Comparison of ENCODE assay signal across 15 cellular contexts in genomic region chr14:21428930-21429329, GRCh38. TPM values are rescaled to one million over a fixed set of nuclear protein-coding genes. Genes with fewer than 3 reads are reported as not detected.
DNase-seq lines count a peak whose midpoint lies in the region; ATAC-seq and TF ChIP-seq lines count a peak whose summit lies in the region.
"Had no signal": no experiment of that assay in that cellular context is flagged by ENCODE, and none has a peak within 500 bp of the region (broad histone marks: within the 10 kb centered on the region; RNA-seq: fewer than 3 reads in every experiment).

No MANE protein-coding gene starts in this region.

- no peak for TF ChIP-seq CTCF in SK-N-SH (IDR thresholded peaks at IDR 0.05)
- TF ChIP-seq CTCF in psoas muscle (IDR thresholded peaks at IDR 0.05) = no peak
- no peak for TF ChIP-seq CTCF in GM13976 (IDR thresholded peaks at IDR 0.05; ENCODE audit: borderline replicate concordance, control extremely low read depth, extremely low read depth, insufficient read depth, missing control alignments)

- H3K27ac ChIP-seq in SK-N-SH (ENCODE audit: low read depth in 2 of 2, low read length in 1 of 2) (no peak overlapping the region), psoas muscle (no peak overlapping the region)
- H3K27ac ChIP-seq: ascending aorta, left lung, SJCRH30 had no signal

- no peaks in the 10 kb centered on the region for H3K27me3 ChIP-seq in SK-N-SH (ENCODE audit: insufficient read depth)
- no peaks in the 10 kb centered on the region for H3K27me3 ChIP-seq in psoas muscle (ENCODE audit: insufficient read depth in 3 of 3, low read length in 2 of 3)
- H3K27me3 ChIP-seq: ascending aorta, left lung, SJCRH30 had no signal

- intact Hi-C loops in psoas muscle (cut with DNase I) = no loop called here

- CTCF ChIA-PET in SK-N-SH (lab: Yijun Ruan, JAX) = no interaction called here

- H3K4me1 ChIP-seq in SK-N-SH (ENCODE audit: control insufficient read depth in 1 of 2, insufficient read depth in 2 of 2, low read depth in 1 of 2, low read length in 1 of 2) = no peaks in the 10 kb centered on the region
- H3K4me1 ChIP-seq in psoas muscle = peaks cover 6% of the 10 kb centered on the region
- H3K4me1 ChIP-seq: ascending aorta, left lung, SJCRH30 had no signal

- DNase-seq in SK-N-SH = no peak
- DNase-seq in NCI-H2107 (lab: John Stamatoyannopoulos, UW) = peak; percentile 94
- DNase-seq in fibroblast of gingiva (ENCODE audit: low read depth) = peak; percentile 3
- peak; percentile 45 to 56 for DNase-seq in psoas muscle
- no peak for DNase-seq in stimulated activated CD4-positive, alpha-beta T cell treated with anti-CD3 and anti-CD28 coated beads, Interleukin-4, amount 100 ng/mL, for 24 hours
- DNase-seq in GM13976 (ENCODE audit: low spot score) = no peak
- DNase-seq in NCI-H524 treated with DMSO at 0.1 percent for 48 hours (lab: John Stamatoyannopoulos, UW) = no peak
- DNase-seq: 8988T; left lung; naive thymus-derived CD4-positive, alpha-beta T cell; NCI-H146; SJCRH30; stimulated activated CD4-positive, alpha-beta T cell treated with anti-CD3 and anti-CD28 coated beads, Interleukin-15, amount 100 ng/mL, for 24 hours had no signal

- ATAC-seq in SK-N-SH treated with all-trans-retinoic acid at 6 μM for 48 hours = no peak
- peak; percentile 88 to 96 (median 88) for ATAC-seq in psoas muscle
- ATAC-seq: left lung; naive thymus-derived CD4-positive, alpha-beta T cell had no signal

- no peak for TF ChIP-seq EP300 in SK-N-SH (IDR thresholded peaks at IDR 0.05; ENCODE audit: borderline replicate concordance in 1 of 2, low read depth in 1 of 2, low read length in 1 of 2)

- POLR2A ChIA-PET in SK-N-SH (lab: Yijun Ruan, JAX) = no interaction called here

- no peak for TF ChIP-seq RAD21 in SK-N-SH (IDR thresholded peaks at IDR 0.05; ENCODE audit: low read length)

- H3K36me3 ChIP-seq in SK-N-SH (replicated peaks in 1 of 2; ENCODE audit: control insufficient read depth in 1 of 2, insufficient read depth in 2 of 2, low read length in 1 of 2) (peaks cover 45 to 74% of the 10 kb centered on the region in 2 experiments), psoas muscle (ENCODE audit: insufficient read depth in 1 of 2, low read depth in 1 of 2) (peaks cover 5 to 78% of the 10 kb centered on the region in 2 donors)

- no peaks in the 10 kb centered on the region for H3K9me2 ChIP-seq in SK-N-SH

- H3F3A ChIP-seq in SK-N-SH (replicated peaks; ENCODE audit: insufficient read depth) = no peaks in the 10 kb centered on the region

- H3K9me3 ChIP-seq in SK-N-SH = no peaks in the 10 kb centered on the region
- H3K9me3 ChIP-seq in psoas muscle = no peaks in the 10 kb centered on the region
- H3K9me3 ChIP-seq: ascending aorta, left lung, SJCRH30 had no signal

- H3K9ac ChIP-seq in SK-N-SH = no peak overlapping the region

- no peak overlapping the region for H2AFZ ChIP-seq in SK-N-SH (ENCODE audit: low read depth)

- no peak overlapping the region for H3K4me2 ChIP-seq in SK-N-SH

- in situ Hi-C loops in GM13976 (cut with MboI; ENCODE audit: low sequenced_read_pairs, unreplicated experiment) = no loop called here

- H3K4me3 ChIP-seq in SK-N-SH (ENCODE audit: low read depth in 2 of 2, low read length in 1 of 2) (no peak overlapping the region), psoas muscle (no peak overlapping the region)
- H3K4me3 ChIP-seq: ascending aorta, left lung, SJCRH30 had no signal

- WGBS in SK-N-SH (ENCODE audit: low lambda C conversion rate) = 96% methylated on average over 4 of the region's 4 CpGs
- WGBS in psoas muscle, 3 donors = 22 to 37% (median 28%) methylated on average over 4 of the region's 4 CpGs

- peaks cover 10% of the 10 kb centered on the region; the same call in 1 of the 2 replicates for H4K20me1 ChIP-seq in SK-N-SH (ENCODE audit: insufficient read depth)

- H3K79me2 ChIP-seq in SK-N-SH (ENCODE audit: insufficient read depth) = peaks cover 52% of the 10 kb centered on the region

TF ChIP-seq in SK-N-SH, 30 proteins besides CTCF, POLR2A, EP300 and RAD21 (continues in another document):
- no peak for TF ChIP-seq MAX (IDR thresholded peaks at IDR 0.05; ENCODE audit: low read depth)
- 0 out of 2 replicates have a peak, but pooled peaks have one; percentile 15 for TF ChIP-seq TCF12 (IDR thresholded peaks at IDR 0.05)
- no peak for TF ChIP-seq RCOR1 (IDR thresholded peaks at IDR 0.05; ENCODE audit: low read length)
- TF ChIP-seq ZBTB33 (IDR thresholded peaks at IDR 0.05; ENCODE audit: borderline replicate concordance, low read depth) = no peak
- TF ChIP-seq USF1 (IDR thresholded peaks at IDR 0.05; ENCODE audit: borderline replicate concordance, low read depth) = no peak

TF ChIP-seq in SK-N-SH treated with all-trans-retinoic acid at 6 μM for 48 hours, 23 proteins besides CTCF, POLR2A, EP300 and RAD21:
- TF ChIP-seq ZC3H10 (CRISPR knock-in tag; IDR thresholded peaks at IDR 0.05) = no peak
- TF ChIP-seq OSR1 (CRISPR knock-in tag; IDR thresholded peaks at IDR 0.05) = no peak

RNA-seq across cellular contexts. Expression of gene CHD8, which starts 27.0 kb away (rescaled TPM):
- 20.1 and 25.3 TPM in 2 replicates for polyA plus RNA-seq in SK-N-SH (2012; rRNA removed)
- polyA plus RNA-seq in SK-N-SH (2012; cell fraction: cytosol; rRNA removed) = 13.4 and 15.8 TPM in 2 replicates
- polyA plus RNA-seq in SK-N-SH (2012; cell fraction: nucleus; rRNA removed) = 75.7 and 107 TPM in 2 replicates
- 10 to 100 TPM; 27.1 to 40.1 (median 36.1) TPM for total RNA-seq in psoas muscle
- polyA plus RNA-seq in psoas muscle = 10 to 100 TPM; 11.5 to 23.6 (median 18.2) TPM

RNA-seq across cellular contexts. Expression of gene SUPT16H, which starts 45.1 kb away (rescaled TPM):
- polyA plus RNA-seq in SK-N-SH (2012; rRNA removed) (53.7 and 65.6 TPM in 2 replicates), psoas muscle (10 to 100 TPM; 24.8 to 42.0 (median 32.2) TPM)
- 67.7 and 69.1 TPM in 2 replicates for polyA plus RNA-seq in SK-N-SH (2012; cell fraction: cytosol; rRNA removed)
- 38.6 and 69.1 TPM in 2 replicates for polyA plus RNA-seq in SK-N-SH (2012; cell fraction: nucleus; rRNA removed)
- 10 to 100 TPM; 23.6 to 29.2 (median 26.8) TPM for total RNA-seq in psoas muscle

RNA-seq across cellular contexts. Expression of gene RAB2B, which starts 47.8 kb away (rescaled TPM):
- polyA plus RNA-seq in SK-N-SH (2012; rRNA removed) = 24.4 and 41.2 TPM in 2 replicates
- polyA plus RNA-seq in SK-N-SH (2012; cell fraction: cytosol; rRNA removed) = 30.1 and 36.3 TPM in 2 replicates
- polyA plus RNA-seq in SK-N-SH (2012; cell fraction: nucleus; rRNA removed) = 13.2 and 30.3 TPM in 2 replicates
- 10 to 100 TPM in 1 of 4 donors, 1 to 10 TPM in 3; 5.7 to 11.1 (median 7.4) TPM for total RNA-seq in psoas muscle
- 1 to 10 TPM; 3.6 to 7.9 (median 5.1) TPM for polyA plus RNA-seq in psoas muscle

RNA-seq across cellular contexts. Expression of gene TOX4, which starts 48.1 kb away (rescaled TPM):
- 52.3 and 69.3 TPM in 2 replicates for polyA plus RNA-seq in SK-N-SH (2012; rRNA removed)
- polyA plus RNA-seq in SK-N-SH (2012; cell fraction: cytosol; rRNA removed) = 45.6 and 45.7 TPM in 2 replicates
- polyA plus RNA-seq in SK-N-SH (2012; cell fraction: nucleus; rRNA removed) = 68.6 and 95.7 TPM in 2 replicates
- 100 to 1,000 TPM in 3 of 4 donors, 10 to 100 TPM in 1; 98.8 to 146 (median 117) TPM for total RNA-seq in psoas muscle
- polyA plus RNA-seq in psoas muscle = 10 to 100 TPM; 37.0 to 86.6 (median 57.4) TPM

Comparison
In these comparisons a context has a peak if more than half of its experiments do, and no peak if none do; other contexts are left out.
1. DNase-seq: peak in NCI-H2107 (single experiment), fibroblast of gingiva (single experiment) and psoas muscle (2 of 2); none in SK-N-SH (single experiment), stimulated activated CD4-positive, alpha-beta T cell treated with anti-CD3 and anti-CD28 coated beads, Interleukin-4, amount 100 ng/mL, for 24 hours (single experiment), GM13976 (single experiment) and NCI-H524 treated with DMSO at 0.1 percent for 48 hours (single experiment).